In genomic region chr17:31857920-31858646, GRCh38 we compare ENCODE assay signal across 8 cellular contexts. TPM values are rescaled to one million over a fixed set of nuclear protein-coding genes. Genes with fewer than 3 reads are reported as not detected.
A peak's percentile ranks its signal among the peaks of the same experiment; 100 is the strongest.
DNase-seq lines count a peak whose midpoint lies in the region; ATAC-seq, FAIRE-seq and TF ChIP-seq lines count a peak whose summit lies in the region.

No MANE protein-coding gene starts in this region.

- H4K20me1 ChIP-seq in keratinocyte (ENCODE audit: control insufficient read depth, extremely low read depth, insufficient read depth, low read length): no peaks in the 10 kb centered on the region

- H3K4me2 ChIP-seq in keratinocyte (ENCODE audit: control insufficient read depth, extremely low read depth, insufficient read depth, low read depth, low read length): peak overlapping the region; percentile 93

- peak; percentile 53 for FAIRE-seq in keratinocyte (lab: Jason Lieb, UNC)

- no peak overlapping the region for H3K27ac ChIP-seq in CD8-positive, alpha-beta memory T cell (ENCODE audit: low read depth, low read length)
- H3K27ac ChIP-seq in adrenal gland: peak overlapping the region in 4 of 5 donors; percentile 48 to 95 (median 80)
- peak overlapping the region; percentile 48 for H3K27ac ChIP-seq in keratinocyte (ENCODE audit: control insufficient read depth, insufficient read depth, low read length)

- dilution Hi-C loops in keratinocyte (cut with MboI; ENCODE audit: extremely low pct_ligation_motif_present, low sequenced_read_pairs): loop anchor here (25.0 kb wide), 1 partner anchor 421 kb away; no protein-coding TSS in a partner anchor

- H2AFZ ChIP-seq in keratinocyte (ENCODE audit: control insufficient read depth, low read length): peak overlapping the region; percentile 69

- H3K27me3 Mint-ChIP-seq in CD8-positive, alpha-beta memory T cell: no peaks in the 10 kb centered on the region
- H3K27me3 Mint-ChIP-seq in stimulated activated naive B cell treated with anti-CD40 and anti-IgM and Interleukin-4, amounts not matched to agents 10 μg/mL and 1 μg/mL and 100 μg/mL, for 72 hours: no peaks in the 10 kb centered on the region

- H3K9me1 ChIP-seq in keratinocyte (ENCODE audit: control insufficient read depth, extremely low read depth, insufficient read depth, low read length): no peaks in the 10 kb centered on the region

- peak overlapping the region; percentile 66 for H3K4me3 ChIP-seq in CD8-positive, alpha-beta memory T cell (ENCODE audit: low read length)
- H3K4me3 ChIP-seq in adrenal gland: peak overlapping the region in 3 of 4 donors; percentile 48 to 88 (median 58)
- peak overlapping the region; percentile 65 to 78 (median 66) for H3K4me3 ChIP-seq in keratinocyte (ENCODE audit: control insufficient read depth in 2 of 3, extremely low read depth in 1 of 3, insufficient read depth in 2 of 3, low read depth in 1 of 3, low read length in 3 of 3)

- no peak for TF ChIP-seq POLR2A in adrenal gland (IDR thresholded peaks at IDR 0.05)

- intact Hi-C loops in adrenal gland (cut with DNase I): loop anchor here in 1 of 2 donors (5.0 kb wide), 1 partner anchor 301 kb away; no protein-coding TSS in a partner anchor

- peak overlapping the region; percentile 72 to 91 (median 87) for H3K4me3 Mint-ChIP-seq in CD8-positive, alpha-beta memory T cell
- peak overlapping the region; percentile 86 to 87 for H3K4me3 Mint-ChIP-seq in stimulated activated naive B cell treated with anti-CD40 and anti-IgM and Interleukin-4, amounts not matched to agents 10 μg/mL and 1 μg/mL and 100 μg/mL, for 72 hours

- H3K4me1 Mint-ChIP-seq in CD8-positive, alpha-beta memory T cell: peaks cover 15 to 18% (median 16%) of the 10 kb centered on the region in 3 donors
- H3K4me1 Mint-ChIP-seq in stimulated activated naive B cell treated with anti-CD40 and anti-IgM and Interleukin-4, amounts not matched to agents 10 μg/mL and 1 μg/mL and 100 μg/mL, for 72 hours: peaks cover 21 to 27% of the 10 kb centered on the region in 2 donors

- H3K9ac ChIP-seq in keratinocyte (ENCODE audit: control insufficient read depth, extremely low read depth, insufficient read depth, low read length): peak overlapping the region; percentile 73

- no peaks in the 10 kb centered on the region for H3K27me3 ChIP-seq in CD8-positive, alpha-beta memory T cell (ENCODE audit: insufficient read depth, low read length, poor library complexity, severe bottlenecking)
- no peaks in the 10 kb centered on the region for H3K27me3 ChIP-seq in adrenal gland
- H3K27me3 ChIP-seq in keratinocyte (ENCODE audit: control insufficient read depth, extremely low read depth, insufficient read depth, low read length): no peaks in the 10 kb centered on the region

- TF ChIP-seq CTCF in adrenal gland (IDR thresholded peaks at IDR 0.05) (no peak), keratinocyte (optimal IDR thresholded peaks at IDR 0.05 in 1 of 3, IDR thresholded peaks at IDR 0.05 in 1 of 3, conservative IDR thresholded peaks at IDR 0.05 in 1 of 3; ENCODE audit: extremely low read depth in 1 of 3, insufficient read depth in 2 of 3, low read length in 3 of 3) (no peak)

- peaks cover 0 to 15% (median 5%) of the 10 kb centered on the region in 3 donors for H3K36me3 Mint-ChIP-seq in CD8-positive, alpha-beta memory T cell
- H3K36me3 Mint-ChIP-seq in stimulated activated naive B cell treated with anti-CD40 and anti-IgM and Interleukin-4, amounts not matched to agents 10 μg/mL and 1 μg/mL and 100 μg/mL, for 72 hours: peaks cover 20 to 30% of the 10 kb centered on the region in 2 donors

- ATAC-seq in HG03342 (IDR thresholded peaks at IDR 0.05; ENCODE audit: unreplicated experiment) (peak; percentile 16), GM18873 (IDR thresholded peaks at IDR 0.05; ENCODE audit: low FRiP score, unreplicated experiment) (no peak)
- peak; percentile 41 to 49 for ATAC-seq in stimulated activated naive B cell treated with anti-CD40 and anti-IgM and Interleukin-4, amounts not matched to agents 10 μg/mL and 1 μg/mL and 100 μg/mL, for 72 hours (replicated peaks)

- no peaks in the 10 kb centered on the region for H3K36me3 ChIP-seq in CD8-positive, alpha-beta memory T cell (ENCODE audit: insufficient read depth, low read length)
- H3K36me3 ChIP-seq in adrenal gland (replicated peaks in 1 of 2) (peaks cover 0 to 10% of the 10 kb centered on the region in 2 donors), keratinocyte (ENCODE audit: control insufficient read depth in 2 of 2, extremely low read depth in 1 of 2, insufficient read depth in 2 of 2, low read length in 2 of 2) (peaks cover under 1 to 7% of the 10 kb centered on the region in 2 experiments)

- H3K79me2 ChIP-seq in keratinocyte (ENCODE audit: control insufficient read depth, insufficient read depth, low read length): peaks cover 2% of the 10 kb centered on the region

- no peaks in the 10 kb centered on the region for H3K9me3 Mint-ChIP-seq in CD8-positive, alpha-beta memory T cell
- H3K9me3 Mint-ChIP-seq in stimulated activated naive B cell treated with anti-CD40 and anti-IgM and Interleukin-4, amounts not matched to agents 10 μg/mL and 1 μg/mL and 100 μg/mL, for 72 hours: no peaks in the 10 kb centered on the region

- CTCF ChIA-PET in CD8-positive, alpha-beta memory T cell (lab: Charles Lee): no interaction called here

- DNase-seq in CD8-positive, alpha-beta memory T cell: no peak
- DNase-seq in adrenal gland (peak in 3 of 7 donors; percentile 18 to 31 (median 18)), keratinocyte (ENCODE audit: low read depth, low spot score) (no peak), NCI-H187 (lab: John Stamatoyannopoulos, UW) (no peak), iPS-NIHi7 (ENCODE audit: extremely low spot score) (no peak)
- DNase-seq in stimulated activated naive B cell treated with anti-CD40 and anti-IgM and Interleukin-4, amounts not matched to agents 10 μg/mL and 1 μg/mL and 100 μg/mL, for 72 hours: no peak

- H3K27ac Mint-ChIP-seq in CD8-positive, alpha-beta memory T cell: peak overlapping the region in 5 of 8 donors; percentile 11 to 88 (median 67)
- H3K27ac Mint-ChIP-seq in stimulated activated naive B cell treated with anti-CD40 and anti-IgM and Interleukin-4, amounts not matched to agents 10 μg/mL and 1 μg/mL and 100 μg/mL, for 72 hours: peak overlapping the region; percentile 88

- WGBS in adrenal gland, 4 donors: 19 to 27% (median 24%) methylated on average over 13 of the region's 13 CpGs

- no peaks in the 10 kb centered on the region for H3K9me3 ChIP-seq in CD8-positive, alpha-beta memory T cell (ENCODE audit: low read length)
- H3K9me3 ChIP-seq in adrenal gland (replicated peaks in 1 of 3) (no peaks in the 10 kb centered on the region), keratinocyte (ENCODE audit: control insufficient read depth, low read depth, low read length) (no peaks in the 10 kb centered on the region)

- peaks cover 10% of the 10 kb centered on the region for H3K4me1 ChIP-seq in CD8-positive, alpha-beta memory T cell (ENCODE audit: insufficient read depth, low read length)
- H3K4me1 ChIP-seq in adrenal gland (replicated peaks in 1 of 2) (peaks cover 9 to 17% of the 10 kb centered on the region in 2 donors), keratinocyte (ENCODE audit: control insufficient read depth, extremely low read depth, insufficient read depth, low read length) (peaks cover 13% of the 10 kb centered on the region)

- POLR2A ChIA-PET in CD8-positive, alpha-beta memory T cell (lab: Charles Lee): no interaction called here

RNA-seq across cellular contexts. Expression of gene COPRS, which starts 1.0 kb away (rescaled TPM):
- total RNA-seq in CD8-positive, alpha-beta memory T cell: 10 to 100 TPM; 66.6 to 67.4 TPM
- 13.7 TPM for polyA plus RNA-seq in CD8-positive, alpha-beta memory T cell
- 100 to 1,000 TPM in 1 of 8 donors, 10 to 100 TPM in 7; 40.4 to 126 (median 57.8) TPM for total RNA-seq in adrenal gland
- 10 to 100 TPM; 31.0 to 54.1 (median 41.8) TPM for polyA plus RNA-seq in adrenal gland
- polyA plus RNA-seq in keratinocyte: 19.2 to 41.3 TPM (median 30.3 TPM) in 3 replicates
- 51.9 TPM for polyA plus RNA-seq in keratinocyte (2011; ENCODE audit: low read depth)
- 36.2 and 38.9 TPM in 2 replicates for polyA plus RNA-seq in keratinocyte (2011; cell fraction: cytosol; rRNA removed)
- 13.9 and 14.8 TPM in 2 replicates for polyA plus RNA-seq in keratinocyte (2011; cell fraction: nucleus; rRNA removed)
- polyA plus RNA-seq in keratinocyte (2012; ENCODE audit: low replicate concordance): 31.9 and 38.4 TPM in 2 replicates
- 8.0 to 26.7 TPM (median 19.1 TPM) in 3 replicates for polyA minus RNA-seq in keratinocyte
- 22.8 TPM for polyA minus RNA-seq in keratinocyte (2011; cell fraction: cytosol; rRNA and poly(A)+ RNA removed)
- polyA minus RNA-seq in keratinocyte (2011; cell fraction: nucleus; rRNA and poly(A)+ RNA removed): 2.6 and 4.1 TPM in 2 replicates

RNA-seq across cellular contexts. Expression of gene UTP6, which starts 43.4 kb away (rescaled TPM):
- total RNA-seq in CD8-positive, alpha-beta memory T cell: 100 to 1,000 TPM; 134 TPM
- polyA plus RNA-seq in CD8-positive, alpha-beta memory T cell: 44.2 TPM
- 10 to 100 TPM in 7 of 8 donors, 1 to 10 TPM in 1; 7.0 to 68.1 (median 34.6) TPM for total RNA-seq in adrenal gland
- 10 to 100 TPM; 32.9 to 93.9 (median 72.9) TPM for polyA plus RNA-seq in adrenal gland
- 32.5 to 82.9 TPM (median 35.8 TPM) in 3 replicates for polyA plus RNA-seq in keratinocyte
- polyA plus RNA-seq in keratinocyte (2011; ENCODE audit: low read depth): 132 TPM
- polyA plus RNA-seq in keratinocyte (2011; cell fraction: cytosol; rRNA removed): 21.8 and 42.7 TPM in 2 replicates
- 53.5 and 82.2 TPM in 2 replicates for polyA plus RNA-seq in keratinocyte (2011; cell fraction: nucleus; rRNA removed)
- 54.6 and 72.7 TPM in 2 replicates for polyA plus RNA-seq in keratinocyte (2012; ENCODE audit: low replicate concordance)
- 3.0 to 29.2 TPM (median 8.6 TPM) in 3 replicates for polyA minus RNA-seq in keratinocyte
- 10.7 TPM for polyA minus RNA-seq in keratinocyte (2011; cell fraction: cytosol; rRNA and poly(A)+ RNA removed)
- 10.0 and 25.0 TPM in 2 replicates for polyA minus RNA-seq in keratinocyte (2011; cell fraction: nucleus; rRNA and poly(A)+ RNA removed)
